12 cellular contexts compared by ENCODE assay signal in genomic region chr20:58131581-58132142, GRCh38.
DNase-seq lines count a peak whose midpoint lies in the region; ATAC-seq and TF ChIP-seq lines count a peak whose summit lies in the region.
"Had no signal": no experiment of that assay in that cellular context is flagged by ENCODE, and none has a peak within 500 bp of the region (broad histone marks: within the 10 kb centered on the region; RNA-seq: fewer than 3 reads in every experiment).

No MANE protein-coding gene starts in this region.

- H3K4me1 ChIP-seq in right atrium auricular region: peaks cover 0 to 6% of the 10 kb centered on the region in 2 donors
- H3K4me1 ChIP-seq: colonic mucosa had no signal

- H3K4me3 ChIP-seq in right atrium auricular region: no peak overlapping the region
- H3K4me3 ChIP-seq: colonic mucosa had no signal

- DNase-seq in right atrium auricular region (ENCODE audit: low spot score): peak; percentile 26
- no peak for DNase-seq in left ventricle myocardium superior
- DNase-seq in amniotic epithelial cell (ENCODE audit: low read depth): peak; percentile 95
- DNase-seq in kidney tubule cell (ENCODE audit: low spot score): peak; percentile 42
- DNase-seq in T-helper 17 cell: no peak
- no peak for DNase-seq in RPMI8226
- DNase-seq: colonic mucosa, naive B cell had no signal

- H3K27me3 Mint-ChIP-seq in T-helper 17 cell: peaks cover 75% of the 10 kb centered on the region

- no peak overlapping the region for H3K27ac ChIP-seq in right atrium auricular region
- H3K27ac ChIP-seq: colonic mucosa, VCaP had no signal

- intact Hi-C loops in left ventricle myocardium superior (cut with micrococcal nuclease): no loop called here

- ATAC-seq in left ventricle myocardium superior: no peak
- ATAC-seq in GM18517 (IDR thresholded peaks at IDR 0.05; ENCODE audit: unreplicated experiment): no peak
- ATAC-seq in T-helper 17 cell: no peak
- ATAC-seq in HG02623 (IDR thresholded peaks at IDR 0.05; ENCODE audit: unreplicated experiment): no peak

- TF ChIP-seq CTCF in right atrium auricular region (IDR thresholded peaks at IDR 0.05): no peak

- no peaks in the 10 kb centered on the region for H3K36me3 ChIP-seq in right atrium auricular region
- H3K36me3 ChIP-seq: colonic mucosa had no signal

- H3K27me3 ChIP-seq in right atrium auricular region: no peaks in the 10 kb centered on the region
- H3K27me3 ChIP-seq: colonic mucosa had no signal

- H3K4me3 Mint-ChIP-seq in T-helper 17 cell: no peak overlapping the region
- H3K4me3 Mint-ChIP-seq: naive B cell; stimulated activated naive CD8-positive, alpha-beta T cell treated with anti-CD3 and anti-CD28 coated beads, Interleukin-15, Interleukin-2, amounts not matched to agents 100 ng/mL and 50 ng/mL, for 24 hours had no signal

- peaks cover 4% of the 10 kb centered on the region for H3K36me3 Mint-ChIP-seq in T-helper 17 cell (ENCODE audit: low read depth)
- H3K36me3 Mint-ChIP-seq: naive B cell had no signal

- peaks cover 0 to 1% of the 10 kb centered on the region in 2 donors for H3K9me3 ChIP-seq in right atrium auricular region
- no peaks in the 10 kb centered on the region for H3K9me3 ChIP-seq in T-helper 17 cell (ENCODE audit: control insufficient read depth, low read length, poor library complexity, severe bottlenecking)
- H3K9me3 ChIP-seq: colonic mucosa had no signal

- no peak overlapping the region for H3K27ac Mint-ChIP-seq in T-helper 17 cell
- H3K27ac Mint-ChIP-seq: naive B cell; stimulated activated naive CD8-positive, alpha-beta T cell treated with anti-CD3 and anti-CD28 coated beads, Interleukin-15, Interleukin-2, amounts not matched to agents 100 ng/mL and 50 ng/mL, for 24 hours had no signal

- H3K4me1 Mint-ChIP-seq in T-helper 17 cell: peaks cover 13% of the 10 kb centered on the region
- H3K4me1 Mint-ChIP-seq: naive B cell had no signal

Comparison
In these comparisons a context has a peak if more than half of its experiments do, and no peak if none do; other contexts are left out.
1. DNase-seq: peak in right atrium auricular region (single experiment), amniotic epithelial cell (single experiment) and kidney tubule cell (single experiment); none in left ventricle myocardium superior (single experiment), T-helper 17 cell (0 of 3) and RPMI8226 (single experiment).